26 cellular contexts compared by ENCODE assay signal in the genomic region with DNA sequence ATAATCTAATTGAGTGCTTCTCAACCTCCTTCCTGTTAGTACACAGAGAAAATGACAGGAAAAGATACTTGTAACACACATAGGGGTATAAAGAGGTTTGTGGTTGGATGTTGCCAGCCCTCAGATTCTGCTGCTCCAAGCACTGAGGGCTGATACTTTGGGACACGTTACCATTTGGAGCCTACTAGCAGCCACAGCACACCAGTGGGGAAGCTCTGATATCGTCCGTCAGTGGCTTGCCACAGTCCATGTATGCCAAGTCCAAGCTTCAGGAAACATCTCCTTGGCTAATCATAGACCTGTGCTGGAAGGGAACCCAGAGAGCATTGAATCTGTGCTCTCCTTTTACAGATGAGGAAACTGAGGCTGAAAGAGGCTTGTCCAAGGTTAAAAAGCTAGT. TPM values are rescaled to one million over a fixed set of nuclear protein-coding genes. Genes with fewer than 3 reads are reported as not detected.
DNase-seq lines count a peak whose midpoint lies in the region; ATAC-seq and TF ChIP-seq lines count a peak whose summit lies in the region.
"Had no signal": no experiment of that assay in that cellular context is flagged by ENCODE, and none has a peak within 500 bp of the region (broad histone marks: within the 10 kb centered on the region; RNA-seq: fewer than 3 reads in every experiment).

No MANE protein-coding gene starts in this region.

- POLR2A ChIA-PET in CD4-positive, alpha-beta memory T cell (lab: Charles Lee; ENCODE audit: partially characterized antibody), result no interaction called here

- peaks cover 0 to 8% (median 5%) of the 10 kb centered on the region in 8 donors for H3K9me3 Mint-ChIP-seq in CD4-positive, alpha-beta memory T cell
- H3K9me3 Mint-ChIP-seq: activated CD4-positive, alpha-beta memory T cell treated with anti-CD3 and anti-CD28 coated beads, Interleukin-2, amount 10 ng/mL, durations not matched to agents 7 days and 5 days; CD4-positive, alpha-beta T cell had no signal

- no peak overlapping the region for H3K4me3 Mint-ChIP-seq in CD4-positive, alpha-beta memory T cell
- H3K4me3 Mint-ChIP-seq: activated CD4-positive, alpha-beta memory T cell treated with anti-CD3 and anti-CD28 coated beads, Interleukin-2, amount 10 ng/mL, durations not matched to agents 7 days and 5 days; activated naive CD8-positive, alpha-beta T cell treated with anti-CD3 and anti-CD28 coated beads, Interleukin-2, amount 50 U/mL, for 24 hours; CD4-positive, alpha-beta T cell had no signal

- CTCF ChIA-PET in CD4-positive, alpha-beta memory T cell (lab: Charles Lee; ENCODE audit: partially characterized antibody), result interaction anchor here (1.0 to 1.4 kb wide), 2 partner anchors 40 to 65 kb away, joined by 3 to 5 read pairs; no protein-coding TSS in a partner anchor

- no peak overlapping the region for H3K27ac ChIP-seq in CD4-positive, alpha-beta memory T cell (ENCODE audit: low read depth, low read length)
- H3K27ac ChIP-seq in gastrocnemius medialis, result peak overlapping the region in 2 of 4 donors; percentile 71 to 78
- H3K27ac ChIP-seq: neutrophil had no signal

- intact Hi-C loops in Right ventricle myocardium inferior (cut with DNase I), result no loop called here
- intact Hi-C loops in cardiac septum (cut with DNase I), result no loop called here
- intact Hi-C loops in CD4-positive, alpha-beta memory T cell (cut with micrococcal nuclease), result no loop called here
- intact Hi-C loops in gastrocnemius medialis (cut with DNase I; ENCODE audit: low total_unique reads), result no loop called here

- H3K27ac Mint-ChIP-seq in CD4-positive, alpha-beta memory T cell, result no peak overlapping the region
- H3K27ac Mint-ChIP-seq: activated CD4-positive, alpha-beta memory T cell treated with anti-CD3 and anti-CD28 coated beads, Interleukin-2, amount 10 ng/mL, durations not matched to agents 7 days and 5 days; activated naive CD8-positive, alpha-beta T cell treated with anti-CD3 and anti-CD28 coated beads, Interleukin-2, amount 50 U/mL, for 24 hours; CD4-positive, alpha-beta T cell had no signal

- H3K27me3 Mint-ChIP-seq in CD4-positive, alpha-beta memory T cell, result peaks cover 9 to 28% of the 10 kb centered on the region in 2 donors

- H3K9me3 ChIP-seq in CD4-positive, alpha-beta memory T cell (ENCODE audit: control insufficient read depth in 1 of 2, low read length in 2 of 2), result no peaks in the 10 kb centered on the region
- no peaks in the 10 kb centered on the region for H3K9me3 ChIP-seq in gastrocnemius medialis
- H3K9me3 ChIP-seq: gastroesophageal sphincter, neutrophil, sigmoid colon had no signal

- TF ChIP-seq POLR2A in gastrocnemius medialis (IDR thresholded peaks at IDR 0.05), result no peak

- H3K4me1 Mint-ChIP-seq in CD4-positive, alpha-beta memory T cell, result no peaks in the 10 kb centered on the region
- H3K4me1 Mint-ChIP-seq: activated naive CD8-positive, alpha-beta T cell treated with anti-CD3 and anti-CD28 coated beads, Interleukin-2, amount 50 U/mL, for 24 hours had no signal

- peak; percentile 32 for ATAC-seq in Right ventricle myocardium inferior
- no peak for ATAC-seq in HG03135 (IDR thresholded peaks at IDR 0.05; ENCODE audit: unreplicated experiment)
- ATAC-seq in gastrocnemius medialis, result no peak
- ATAC-seq: activated naive CD8-positive, alpha-beta T cell treated with anti-CD3 and anti-CD28 coated beads, Interleukin-2, amount 50 U/mL, for 24 hours; left lobe of liver; PC-3 had no signal

- H3K4me1 ChIP-seq in CD4-positive, alpha-beta memory T cell (ENCODE audit: insufficient read depth, low read length), result no peaks in the 10 kb centered on the region
- peaks cover 14 to 15% of the 10 kb centered on the region in 2 donors for H3K4me1 ChIP-seq in gastrocnemius medialis

- in situ Hi-C loops in gastrocnemius medialis (cut with MboI; ENCODE audit: low sequenced_read_pairs in 4 of 4), result no loop called here

- peaks cover 2 to 12% of the 10 kb centered on the region in 2 donors for H3K36me3 Mint-ChIP-seq in CD4-positive, alpha-beta memory T cell

- no peak for DNase-seq in Right ventricle myocardium inferior (ENCODE audit: missing footprints)
- no peak for DNase-seq in cardiac septum (ENCODE audit: low spot score)
- DNase-seq in fibroblast of the aortic adventitia (ENCODE audit: low read depth), result peak; percentile 6
- peak; percentile 86 for DNase-seq in myocyte (ENCODE audit: low read depth)
- DNase-seq in CD4-positive, alpha-beta memory T cell, result no peak
- no peak for DNase-seq in SIG-M5 treated with dmso at 0.1 percent for 504 hours (lab: John Stamatoyannopoulos, UW; ENCODE audit: unreplicated experiment)
- no peak for DNase-seq in gastrocnemius medialis
- DNase-seq: activated CD4-positive, alpha-beta memory T cell treated with anti-CD3 and anti-CD28 coated beads, Interleukin-2, amount 10 ng/mL, durations not matched to agents 7 days and 5 days; activated CD4-positive, alpha-beta T cell treated with anti-CD3 and anti-CD28 coated beads for 1 hour; activated CD8-positive, alpha-beta memory T cell treated with anti-CD3 and anti-CD28 coated beads, Interleukin-2, amount 50 U/mL, for 4 hours; activated naive CD4-positive, alpha-beta T cell; activated naive CD8-positive, alpha-beta T cell treated with anti-CD3 and anti-CD28 coated beads, Interleukin-2, amount 50 U/mL, for 24 hours; CD4-positive, alpha-beta T cell; DND-41; HCEC 1CT; hippocampal formation; NCI-H524; PC-3; posterior cingulate gyrus; stimulated activated CD4-positive, alpha-beta T cell treated with anti-CD3 and anti-CD28 coated beads, Interleukin-15, amount 100 ng/mL, for 24 hours; stimulated activated CD4-positive, alpha-beta T cell treated with anti-CD3 and anti-CD28 coated beads, Interleukin-4, amount 100 ng/mL, for 4 hours had no signal

- H3K36me3 ChIP-seq in CD4-positive, alpha-beta memory T cell (ENCODE audit: insufficient read depth, low read length), result no peaks in the 10 kb centered on the region
- H3K36me3 ChIP-seq in gastrocnemius medialis, result no peaks in the 10 kb centered on the region
- H3K36me3 ChIP-seq: gastroesophageal sphincter, neutrophil, sigmoid colon had no signal

- TF ChIP-seq CTCF in fibroblast of the aortic adventitia (IDR thresholded peaks at IDR 0.05; ENCODE audit: insufficient read depth, low read length) (no peak), gastrocnemius medialis (IDR thresholded peaks at IDR 0.05 in 4 of 5, conservative IDR thresholded peaks at IDR 0.05 in 1 of 5) (no peak)

- H3K4me3 ChIP-seq in fibroblast of the aortic adventitia (ENCODE audit: low read depth, low read length) (no peak overlapping the region), gastrocnemius medialis (no peak overlapping the region)
- H3K4me3 ChIP-seq in CD4-positive, alpha-beta memory T cell (ENCODE audit: low read length in 2 of 2), result no peak overlapping the region
- H3K4me3 ChIP-seq: gastroesophageal sphincter, sigmoid colon had no signal

- no peaks in the 10 kb centered on the region for H3K27me3 ChIP-seq in CD4-positive, alpha-beta memory T cell (ENCODE audit: insufficient read depth, low read length)
- no peaks in the 10 kb centered on the region for H3K27me3 ChIP-seq in gastrocnemius medialis
- H3K27me3 ChIP-seq: sigmoid colon had no signal

RNA-seq across cellular contexts. Expression of a gene that starts 22.3 kb away (rescaled TPM):
- total RNA-seq in Right ventricle myocardium inferior (36.6 TPM), cardiac septum (65.3 TPM), fibroblast of the aortic adventitia (ENCODE audit: low replicate concordance) (0.09 and 0.16 TPM in 2 replicates), myocyte (0.86 and 2.3 TPM in 2 replicates), gastrocnemius medialis (1 to 10 TPM in 1 of 4 donors, under 1 TPM in 3; 0.20 to 1.9 (median 0.82) TPM)
- 5.7 TPM for polyA plus RNA-seq in myocyte (2012)
- total RNA-seq in CD4-positive, alpha-beta memory T cell, result 1 to 10 TPM; 2.1 to 2.6 TPM
- polyA plus RNA-seq in CD4-positive, alpha-beta memory T cell, result 1 to 10 TPM in 1 of 2 donors, under 1 TPM in 1; 0.18 to 4.8 TPM

Comparison
In these comparisons a context has a peak if more than half of its experiments do, and no peak if none do; other contexts are left out.
1. DNase-seq: peak in fibroblast of the aortic adventitia (single experiment) and myocyte (single experiment); none in Right ventricle myocardium inferior (single experiment), cardiac septum (single experiment), CD4-positive, alpha-beta memory T cell (0 of 5), SIG-M5 treated with dmso at 0.1 percent for 504 hours (single experiment) and gastrocnemius medialis (0 of 2).
2. RNA of a gene that starts 22.3 kb away (total RNA-seq): 65.3 TPM in cardiac septum (single experiment) and 36.6 TPM in Right ventricle myocardium inferior (single experiment); 2.1 to 2.6 TPM in CD4-positive, alpha-beta memory T cell, 0.20 to 1.9 TPM in gastrocnemius medialis, 0.86 to 2.3 TPM in myocyte and 0.09 to 0.16 TPM in fibroblast of the aortic adventitia; every median in the first group is over 10 times any median in the second.